17 cellular contexts compared by ENCODE assay signal in genomic region chr11:44453213-44453612, GRCh38.
"Had no signal": no experiment of that assay in that cellular context is flagged by ENCODE, and none has a peak within 500 bp of the region (broad histone marks: within the 10 kb centered on the region; RNA-seq: fewer than 3 reads in every experiment).

No MANE protein-coding gene starts in this region.

- H3K27ac ChIP-seq: body of pancreas, foreskin keratinocyte, neural progenitor cell, pancreas, thoracic aorta, upper lobe of right lung had no signal

- H3K9me3 ChIP-seq: body of pancreas, pancreas, thoracic aorta, upper lobe of right lung had no signal

- ATAC-seq: activated CD8-positive, alpha-beta T cell treated with anti-CD3 and anti-CD28 coated beads for 36 hours; body of pancreas; foreskin keratinocyte; pancreas; stimulated activated effector memory CD8-positive, alpha-beta T cell treated with anti-CD3 and anti-CD28 coated beads, Interleukin-12 subunit alpha, Interleukin-12 subunit beta, amount 100 ng/mL, for 72 hours; upper lobe of right lung; WTC11 had no signal

- H3K36me3 ChIP-seq: neural progenitor cell, pancreas, thoracic aorta, upper lobe of right lung had no signal

- H3K4me1 ChIP-seq: body of pancreas, foreskin keratinocyte, neural progenitor cell, pancreas, upper lobe of right lung had no signal

- H3K4me3 ChIP-seq: body of pancreas, lung, neural progenitor cell, pancreas, thoracic aorta, upper lobe of right lung had no signal

- H3K27me3 ChIP-seq: body of pancreas, neural progenitor cell, pancreas, upper lobe of right lung had no signal

- DNase-seq: activated CD4-positive, alpha-beta T cell treated with anti-CD3 and anti-CD28 coated beads for 48 hours; activated CD8-positive, alpha-beta T cell treated with anti-CD3 and anti-CD28 coated beads for 36 hours; activated naive CD8-positive, alpha-beta T cell treated with anti-CD3 and anti-CD28 coated beads for 36 hours; amygdala; body of pancreas; effector memory CD4-positive, alpha-beta T cell; foreskin keratinocyte; immature natural killer cell; naive B cell; T-helper 2 cell; upper lobe of right lung had no signal
